20 cellular contexts compared by ENCODE assay signal in the genomic region with DNA sequence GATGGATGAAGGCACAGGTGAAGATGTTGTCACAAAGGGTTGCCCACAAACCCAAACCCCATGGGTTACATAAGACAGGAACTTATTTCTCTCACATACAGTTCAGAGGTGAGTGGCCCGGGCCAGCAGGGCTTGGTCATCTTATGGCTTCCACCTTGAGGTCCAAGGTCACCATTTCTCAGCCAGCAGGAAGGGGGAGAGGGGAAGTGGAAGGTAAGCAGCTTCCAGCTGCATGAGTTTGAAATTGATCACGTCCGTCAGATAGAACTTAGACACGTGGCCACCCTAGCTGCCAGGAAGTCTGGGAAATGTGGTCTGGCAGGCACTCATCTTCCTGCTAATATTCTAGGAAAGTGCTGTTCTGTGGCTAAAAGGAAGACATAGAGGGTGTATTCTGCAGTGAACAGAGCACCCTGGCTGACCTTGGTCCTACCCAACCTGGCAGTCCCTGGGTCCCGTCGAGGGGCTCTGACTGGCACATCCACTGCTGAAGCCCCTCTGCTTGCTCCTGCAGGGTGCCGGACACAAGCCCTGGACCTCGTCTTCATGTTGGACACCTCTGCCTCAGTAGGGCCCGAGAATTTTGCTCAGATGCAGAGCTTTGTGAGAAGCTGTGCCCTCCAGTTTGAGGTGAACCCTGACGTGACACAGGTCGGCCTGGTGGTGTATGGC. TPM values are rescaled to one million over a fixed set of nuclear protein-coding genes. Genes with fewer than 3 reads are reported as not detected.
"Had no signal": no experiment of that assay in that cellular context is flagged by ENCODE, and none has a peak within 500 bp of the region (broad histone marks: within the 10 kb centered on the region; RNA-seq: fewer than 3 reads in every experiment).

No MANE protein-coding gene starts in this region.

- H3K9me3 Mint-ChIP-seq: activated B cell treated with CpG ODN at 0.5 μM for 24 hours; activated CD4-positive, alpha-beta memory T cell treated with anti-CD3 and anti-CD28 coated beads for 36 hours; activated T-helper 1 cell treated with anti-CD3 and anti-CD28 coated beads, Interleukin-12 subunit alpha, Interleukin-12 subunit beta, Interleukin-2, Interleukin-4 antibody, amounts not matched to agents 30 ng/mL and 10 ng/mL and 1 ng/mL, durations not matched to agents 14 hours and 24 hours and 36 hours; brain; neural crest cell had no signal

- H3K4me1 Mint-ChIP-seq: activated B cell treated with CpG ODN at 0.5 μM for 24 hours, brain had no signal

- H3K27me3 Mint-ChIP-seq: activated B cell treated with CpG ODN at 0.5 μM for 24 hours; activated CD4-positive, alpha-beta memory T cell treated with anti-CD3 and anti-CD28 coated beads for 36 hours had no signal

- H3K36me3 Mint-ChIP-seq: activated CD4-positive, alpha-beta memory T cell treated with anti-CD3 and anti-CD28 coated beads for 36 hours; brain had no signal

- DNase-seq: activated B cell treated with CpG ODN at 0.5 μM for 24 hours; activated CD4-positive, alpha-beta memory T cell treated with anti-CD3 and anti-CD28 coated beads for 36 hours; activated CD4-positive, alpha-beta T cell treated with anti-CD3 and anti-CD28 coated beads for 4 hours; activated naive CD4-positive, alpha-beta T cell; activated T-cell treated with anti-CD3 and anti-CD28 coated beads for 4 hours; anterior cingulate cortex; central memory CD4-positive, alpha-beta T cell; colonic mucosa; effector CD4-positive, alpha-beta T cell; left colon; midbrain; stimulated activated naive CD4-positive, alpha-beta T cell; T-helper 9 cell; thyroid gland had no signal

- H3K27ac Mint-ChIP-seq: activated B cell treated with CpG ODN at 0.5 μM for 24 hours; activated CD4-positive, alpha-beta memory T cell treated with anti-CD3 and anti-CD28 coated beads for 36 hours; activated T-helper 1 cell treated with anti-CD3 and anti-CD28 coated beads, Interleukin-12 subunit alpha, Interleukin-12 subunit beta, Interleukin-2, Interleukin-4 antibody, amounts not matched to agents 30 ng/mL and 10 ng/mL and 1 ng/mL, durations not matched to agents 14 hours and 24 hours and 36 hours; brain had no signal

- H3K4me3 Mint-ChIP-seq: activated B cell treated with CpG ODN at 0.5 μM for 24 hours; activated CD4-positive, alpha-beta memory T cell treated with anti-CD3 and anti-CD28 coated beads for 36 hours; activated T-helper 1 cell treated with anti-CD3 and anti-CD28 coated beads, Interleukin-12 subunit alpha, Interleukin-12 subunit beta, Interleukin-2, Interleukin-4 antibody, amounts not matched to agents 30 ng/mL and 10 ng/mL and 1 ng/mL, durations not matched to agents 14 hours and 24 hours and 36 hours; brain; neural crest cell had no signal

- H3K27ac ChIP-seq: colonic mucosa, gastroesophageal sphincter, ovary, thyroid gland had no signal

- H3K9me3 ChIP-seq: colonic mucosa, gastroesophageal sphincter, ovary, thyroid gland had no signal

- H3K4me3 ChIP-seq: colonic mucosa, gastroesophageal sphincter, ovary, thyroid gland had no signal

- H3K4me1 ChIP-seq: colonic mucosa, gastroesophageal sphincter, thyroid gland had no signal

- H3K27me3 ChIP-seq: gastroesophageal sphincter, ovary, thyroid gland had no signal

- ATAC-seq: gastroesophageal sphincter, left colon had no signal

- H3K36me3 ChIP-seq: colonic mucosa, ovary had no signal

RNA-seq across cellular contexts. Expression of a gene that starts 49.5 kb away (rescaled TPM):
- total RNA-seq: activated B cell treated with CpG ODN at 0.5 μM for 24 hours; activated T-helper 1 cell treated with anti-CD3 and anti-CD28 coated beads, Interleukin-12 subunit alpha, Interleukin-12 subunit beta, Interleukin-2, Interleukin-4 antibody, amounts not matched to agents 30 ng/mL and 10 ng/mL and 1 ng/mL, durations not matched to agents 14 hours and 24 hours and 36 hours; lung microvascular endothelial cell; neural crest cell had no signal
